1 cellular context compared by ENCODE assay signal in the genomic region with DNA sequence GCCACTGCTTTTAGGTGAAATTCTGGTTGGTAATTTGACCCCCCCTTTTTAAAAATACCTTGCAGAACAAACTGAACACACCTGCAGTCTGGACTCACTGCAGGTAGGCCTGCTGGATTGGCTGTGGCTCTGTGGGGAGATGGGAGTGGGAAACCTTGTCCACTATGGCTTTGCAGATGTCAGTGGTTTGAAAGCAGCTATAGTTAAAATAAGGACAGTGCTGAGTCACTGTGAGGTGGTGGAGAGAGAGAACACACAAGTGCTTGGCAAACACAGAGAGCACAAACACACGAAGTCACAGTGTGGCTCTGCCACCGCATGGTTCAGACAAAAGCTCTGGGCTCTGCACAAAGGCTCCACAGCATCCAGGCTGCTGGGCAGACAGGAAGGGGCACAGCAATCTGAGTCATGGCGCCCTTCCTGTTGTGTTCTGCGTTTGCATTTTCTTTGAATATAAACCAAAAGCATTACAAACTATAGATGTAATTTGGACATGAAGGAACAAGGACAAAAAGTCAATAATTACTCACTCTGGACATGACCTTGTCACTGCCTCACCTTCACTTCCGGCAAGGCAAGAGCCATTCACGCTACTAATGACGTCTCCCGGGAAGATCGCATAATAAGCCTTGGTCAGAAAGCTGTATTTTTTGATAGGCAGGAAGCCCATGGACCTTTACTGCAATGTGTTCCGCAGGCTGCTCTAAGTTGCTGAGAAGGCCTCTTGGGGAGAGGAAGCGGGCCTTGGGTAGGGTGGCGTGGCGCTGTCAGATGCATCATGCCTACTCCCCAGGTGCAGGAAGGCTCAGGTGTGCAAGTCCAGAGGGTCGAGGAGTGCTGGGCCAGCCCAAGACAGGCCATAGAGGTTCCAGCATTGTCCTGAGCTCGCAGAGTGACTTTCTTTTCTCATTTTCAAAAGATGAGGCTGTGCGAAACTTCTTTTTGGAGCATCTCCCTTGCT.
TF ChIP-seq lines count a peak whose summit lies in the region.

No MANE protein-coding gene starts in this region.

TF ChIP-seq in HepG2, 621 proteins besides CTCF, POLR2A, EP300 and RAD21 (continued from another document and continues in another):
- TF ChIP-seq ZBTB46 (CRISPR knock-in tag; IDR thresholded peaks at IDR 0.05; ENCODE audit: borderline replicate concordance), result no peak
- no peak for TF ChIP-seq SOX6 (IDR thresholded peaks at IDR 0.05)
- TF ChIP-seq SOX6 (CRISPR knock-in tag; IDR thresholded peaks at IDR 0.05), result peak; percentile 70; the same call in 1 of the 2 replicates
- TF ChIP-seq ZNF747 (CRISPR knock-in tag; IDR thresholded peaks at IDR 0.05; ENCODE audit: borderline replicate concordance), result 0 out of 2 replicates have a peak, but pooled peaks have one; percentile 44
- TF ChIP-seq, protein P1, sequence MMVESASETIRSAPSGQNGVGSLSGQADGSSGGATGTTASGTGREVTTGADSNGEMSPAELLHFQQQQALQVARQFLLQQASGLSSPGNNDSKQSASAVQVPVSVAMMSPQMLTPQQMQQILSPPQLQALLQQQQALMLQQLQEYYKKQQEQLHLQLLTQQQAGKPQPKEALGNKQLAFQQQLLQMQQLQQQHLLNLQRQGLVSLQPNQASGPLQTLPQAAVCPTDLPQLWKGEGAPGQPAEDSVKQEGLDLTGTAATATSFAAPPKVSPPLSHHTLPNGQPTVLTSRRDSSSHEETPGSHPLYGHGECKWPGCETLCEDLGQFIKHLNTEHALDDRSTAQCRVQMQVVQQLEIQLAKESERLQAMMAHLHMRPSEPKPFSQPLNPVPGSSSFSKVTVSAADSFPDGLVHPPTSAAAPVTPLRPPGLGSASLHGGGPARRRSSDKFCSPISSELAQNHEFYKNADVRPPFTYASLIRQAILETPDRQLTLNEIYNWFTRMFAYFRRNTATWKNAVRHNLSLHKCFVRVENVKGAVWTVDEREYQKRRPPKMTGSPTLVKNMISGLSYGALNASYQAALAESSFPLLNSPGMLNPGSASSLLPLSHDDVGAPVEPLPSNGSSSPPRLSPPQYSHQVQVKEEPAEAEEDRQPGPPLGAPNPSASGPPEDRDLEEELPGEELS (CRISPR knock-in tag; IDR thresholded peaks at IDR 0.05), result peak; percentile 68
- peak; percentile 63; the same call in 1 of the 2 replicates for TF ChIP-seq ZNF331 (CRISPR knock-in tag; IDR thresholded peaks at IDR 0.05)
- TF ChIP-seq, protein P2, sequence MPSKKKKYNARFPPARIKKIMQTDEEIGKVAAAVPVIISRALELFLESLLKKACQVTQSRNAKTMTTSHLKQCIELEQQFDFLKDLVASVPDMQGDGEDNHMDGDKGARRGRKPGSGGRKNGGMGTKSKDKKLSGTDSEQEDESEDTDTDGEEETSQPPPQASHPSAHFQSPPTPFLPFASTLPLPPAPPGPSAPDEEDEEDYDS (CRISPR knock-in tag; IDR thresholded peaks at IDR 0.05), result no peak
- TF ChIP-seq TFE3 (CRISPR knock-in tag; IDR thresholded peaks at IDR 0.05), result 0 out of 2 replicates have a peak, but pooled peaks have one; percentile 35
- peak; percentile 52 for TF ChIP-seq NCOA2 (CRISPR knock-in tag; IDR thresholded peaks at IDR 0.05)
- no peak for TF ChIP-seq RBM22 (optimal IDR thresholded peaks at IDR 0.05; ENCODE audit: low read length)
- TF ChIP-seq TSC22D2 (CRISPR knock-in tag; IDR thresholded peaks at IDR 0.05; ENCODE audit: borderline replicate concordance), result no peak
- peak; percentile 64; the same call in 1 of the 3 replicates for TF ChIP-seq MXI1 (IDR thresholded peaks at IDR 0.05; ENCODE audit: borderline replicate concordance, low read depth, low read length)
- TF ChIP-seq LCORL (IDR thresholded peaks at IDR 0.05), result no peak
- TF ChIP-seq LCORL (CRISPR knock-in tag; IDR thresholded peaks at IDR 0.05), result 0 out of 2 replicates have a peak, but pooled peaks have one; percentile 40
- TF ChIP-seq MAFK (conservative IDR thresholded peaks at IDR 0.05 in 1 of 2, IDR thresholded peaks at IDR 0.05 in 1 of 2; ENCODE audit: low read length in 2 of 2), result peak; percentile 73 to 92
- TF ChIP-seq WIZ (CRISPR knock-in tag; IDR thresholded peaks at IDR 0.05), result no peak; the same call in 1 of the 2 replicates
- TF ChIP-seq ZNF784 (CRISPR knock-in tag; IDR thresholded peaks at IDR 0.05; ENCODE audit: borderline replicate concordance), result 0 out of 2 replicates have a peak, but pooled peaks have one; percentile 51
- no peak for TF ChIP-seq ZFP82 (CRISPR knock-in tag; IDR thresholded peaks at IDR 0.05; ENCODE audit: borderline replicate concordance)
- TF ChIP-seq MAFG (CRISPR knock-in tag; IDR thresholded peaks at IDR 0.05), result peak; percentile 93
- TF ChIP-seq FOSL2 (CRISPR knock-in tag; IDR thresholded peaks at IDR 0.05), result peak; percentile 89
- TF ChIP-seq ZNF24 (IDR thresholded peaks at IDR 0.05), result no peak
- no peak for TF ChIP-seq GABPA (IDR thresholded peaks at IDR 0.05; ENCODE audit: low read depth, low read length)
- TF ChIP-seq GABPA (CRISPR knock-in tag; IDR thresholded peaks at IDR 0.05; ENCODE audit: low read depth), result peak; percentile 68
- TF ChIP-seq THAP11 (CRISPR knock-in tag; IDR thresholded peaks at IDR 0.05), result peak; percentile 92
- no peak for TF ChIP-seq GTF2F1 (IDR thresholded peaks at IDR 0.05; ENCODE audit: low read length)
- TF ChIP-seq ZNF503 (CRISPR knock-in tag; IDR thresholded peaks at IDR 0.05), result 0 out of 2 replicates have a peak, but pooled peaks have one; percentile 31
- TF ChIP-seq FOXM1 (CRISPR knock-in tag; IDR thresholded peaks at IDR 0.05), result no peak
- TF ChIP-seq NFKB2 (CRISPR knock-in tag; IDR thresholded peaks at IDR 0.05; ENCODE audit: borderline replicate concordance), result peak; percentile 57; the same call in 1 of the 2 replicates
- TF ChIP-seq SOX5 (CRISPR knock-in tag; IDR thresholded peaks at IDR 0.05; ENCODE audit: borderline replicate concordance), result peak; percentile 42; the same call in 1 of the 2 replicates
- peak; percentile 18; the same call in 1 of the 2 replicates for TF ChIP-seq SMC3 (IDR thresholded peaks at IDR 0.05; ENCODE audit: low read length)
- TF ChIP-seq ARNTL (CRISPR knock-in tag; IDR thresholded peaks at IDR 0.05), result no peak
- TF ChIP-seq HHEX (CRISPR knock-in tag; IDR thresholded peaks at IDR 0.05), result no peak
- no peak for TF ChIP-seq MTF2 (CRISPR knock-in tag; IDR thresholded peaks at IDR 0.05; ENCODE audit: borderline replicate concordance)
- TF ChIP-seq HNRNPL (IDR thresholded peaks at IDR 0.05; ENCODE audit: low read depth, low read length), result peak; percentile 86
- peak; percentile 59 for TF ChIP-seq ZNF691 (CRISPR knock-in tag; IDR thresholded peaks at IDR 0.05; ENCODE audit: borderline replicate concordance, low read depth)
- no peak for TF ChIP-seq STAT5B (CRISPR knock-in tag; IDR thresholded peaks at IDR 0.05)
- no peak for TF ChIP-seq CENPX (CRISPR knock-in tag; IDR thresholded peaks at IDR 0.05)
- TF ChIP-seq TEAD3 (CRISPR knock-in tag; optimal IDR thresholded peaks at IDR 0.05; ENCODE audit: borderline replicate concordance), result peak; percentile 42
- no peak for TF ChIP-seq ARID2 (CRISPR knock-in tag; IDR thresholded peaks at IDR 0.05; ENCODE audit: borderline replicate concordance)
- TF ChIP-seq MBNL3 (CRISPR knock-in tag; conservative IDR thresholded peaks at IDR 0.05), result no peak
- no peak for TF ChIP-seq ZNF264 (CRISPR knock-in tag; IDR thresholded peaks at IDR 0.05)
- TF ChIP-seq ZBTB21 (CRISPR knock-in tag; IDR thresholded peaks at IDR 0.05), result peak; percentile 92
- TF ChIP-seq ZNF383 (CRISPR knock-in tag; IDR thresholded peaks at IDR 0.05; ENCODE audit: borderline replicate concordance), result no peak
- peak; percentile 95; the same call in 1 of the 2 replicates for TF ChIP-seq ZBTB38 (CRISPR knock-in tag; IDR thresholded peaks at IDR 0.05)
- TF ChIP-seq HNF1A (IDR thresholded peaks at IDR 0.05; ENCODE audit: low read depth), result 0 out of 2 replicates have a peak, but pooled peaks have one; percentile 35
- peak; percentile 47; the same call in 1 of the 2 replicates for TF ChIP-seq HNF1A (CRISPR knock-in tag; IDR thresholded peaks at IDR 0.05; ENCODE audit: borderline replicate concordance)
- TF ChIP-seq PHF5A (CRISPR knock-in tag; IDR thresholded peaks at IDR 0.05; ENCODE audit: low read depth, unreplicated experiment), result no peak
- TF ChIP-seq NPAS2 (CRISPR knock-in tag; IDR thresholded peaks at IDR 0.05; ENCODE audit: borderline replicate concordance), result no peak
- no peak for TF ChIP-seq U2AF2 (IDR thresholded peaks at IDR 0.05; ENCODE audit: low read depth, low read length)
- TF ChIP-seq FOXK1 (CRISPR knock-in tag; IDR thresholded peaks at IDR 0.05; ENCODE audit: borderline replicate concordance, low read depth), result peak; percentile 52; the same call in 1 of the 2 replicates
- TF ChIP-seq, protein P3, sequence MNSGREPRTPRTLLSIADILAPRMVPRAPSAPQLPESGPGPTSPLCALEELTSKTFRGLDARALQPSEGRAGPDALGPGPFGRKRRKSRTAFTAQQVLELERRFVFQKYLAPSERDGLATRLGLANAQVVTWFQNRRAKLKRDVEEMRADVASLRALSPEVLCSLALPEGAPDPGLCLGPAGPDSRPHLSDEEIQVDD (CRISPR knock-in tag; IDR thresholded peaks at IDR 0.05; ENCODE audit: borderline replicate concordance), result no peak
